ENCODE assay signal across 26 cellular contexts in genomic region chr16:72673118-72673517, GRCh38.
DNase-seq lines count a peak whose midpoint lies in the region; ATAC-seq and TF ChIP-seq lines count a peak whose summit lies in the region.
"Had no signal": no experiment of that assay in that cellular context is flagged by ENCODE, and none has a peak within 500 bp of the region (broad histone marks: within the 10 kb centered on the region; RNA-seq: fewer than 3 reads in every experiment).

No MANE protein-coding gene starts in this region.

- no peak overlapping the region for H3K9ac ChIP-seq in IMR-90 (ENCODE audit: low read depth, low read length)
- H3K9ac ChIP-seq in neuronal stem cell (ENCODE audit: low read depth, low read length, poor library complexity), result no peak overlapping the region
- H3K9ac ChIP-seq: parathyroid adenoma had no signal

- no peak for TF ChIP-seq CTCF in IMR-90 (conservative IDR thresholded peaks at IDR 0.05; ENCODE audit: low read depth, low read length)
- no peak for TF ChIP-seq CTCF in WTC11 (IDR thresholded peaks at IDR 0.05)

- H3K27ac ChIP-seq in IMR-90 (ENCODE audit: insufficient read depth, low read length), result no peak overlapping the region
- H3K27ac ChIP-seq in neuronal stem cell (replicated peaks; ENCODE audit: low read length), result no peak overlapping the region
- H3K27ac ChIP-seq: adrenal gland, breast epithelium, hepatocyte, left ventricle myocardium inferior, parathyroid adenoma, stomach, tibial nerve had no signal

- no peak overlapping the region for H4K8ac ChIP-seq in IMR-90 (ENCODE audit: low read depth in 2 of 2, low read length in 2 of 2)
- H4K8ac ChIP-seq in neuronal stem cell (ENCODE audit: low read depth, low read length), result no peak overlapping the region

- H3K27me3 ChIP-seq in IMR-90 (ENCODE audit: control insufficient read depth, insufficient read depth, low read length), result no peaks in the 10 kb centered on the region
- H3K27me3 ChIP-seq in neuronal stem cell (ENCODE audit: control insufficient read depth in 3 of 3, insufficient read depth in 3 of 3, low read depth in 1 of 3, low read length in 3 of 3), result no peaks in the 10 kb centered on the region
- H3K27me3 ChIP-seq: adrenal gland, breast epithelium, hepatocyte, stomach, tibial nerve had no signal

- no TSS peak for BruUV-seq in IMR-90 (replicated peaks; lab: Mats Ljungman, UMichigan)

- no peak overlapping the region for H3K56ac ChIP-seq in IMR-90 (ENCODE audit: extremely low read depth, insufficient read depth, low read length)

- no peak overlapping the region for H4K91ac ChIP-seq in IMR-90 (ENCODE audit: insufficient read depth, low read depth, low read length)
- no peak overlapping the region for H4K91ac ChIP-seq in neuronal stem cell (ENCODE audit: low read depth, low read length, poor library complexity)

- no peaks in the 10 kb centered on the region for H3K27me3 Mint-ChIP-seq in WTC11 (ENCODE audit: low read depth)

- no peak for ATAC-seq in IMR-90 (ENCODE audit: low read depth)
- ATAC-seq in WTC11, result no peak
- ATAC-seq in GM18867 (IDR thresholded peaks at IDR 0.05; ENCODE audit: unreplicated experiment), result no peak
- ATAC-seq: activated CD8-positive, alpha-beta T cell treated with anti-CD3 and anti-CD28 coated beads, Interleukin-2, amount 10 ng/mL, durations not matched to agents 7 days and 5 days; sciatic nerve had no signal

- dilution Hi-C loops in IMR-90 (cut with HindIII; ENCODE audit: low sequenced_read_pairs, unreplicated experiment), result no loop called here

- TF ChIP-seq POLR2A in IMR-90 (IDR thresholded peaks at IDR 0.05; ENCODE audit: low read depth, low read length), result no peak

- in situ Hi-C loops in IMR-90 (cut with MboI; ENCODE audit: low sequenced_read_pairs), result no loop called here

- no peaks in the 10 kb centered on the region for H3K4me1 Mint-ChIP-seq in WTC11
- H3K4me1 Mint-ChIP-seq: immature natural killer cell, mesothelial cell of epicardium, nephron had no signal

- H3K9me3 ChIP-seq in IMR-90 (ENCODE audit: control insufficient read depth, insufficient read depth, low read length) (peaks cover 6% of the 10 kb centered on the region), neuronal stem cell (replicated peaks in 1 of 2; ENCODE audit: control insufficient read depth in 2 of 2, insufficient read depth in 1 of 2, low read depth in 1 of 2, low read length in 2 of 2) (peaks cover 0 to 54% of the 10 kb centered on the region in 2 donors)

- H3K9me3 Mint-ChIP-seq in WTC11, result peaks cover 32% of the 10 kb centered on the region

- H2BK20ac ChIP-seq in IMR-90 (ENCODE audit: low read depth, low read length), result no peak overlapping the region

- H2AK5ac ChIP-seq in IMR-90 (ENCODE audit: low read depth, low read length) (no peak overlapping the region), neuronal stem cell (ENCODE audit: low read depth, low read length) (no peak overlapping the region)

- H3K9me1 ChIP-seq in IMR-90 (ENCODE audit: insufficient read depth, low read length), result no peaks in the 10 kb centered on the region

- H3K4me2 ChIP-seq in IMR-90 (ENCODE audit: low read depth, low read length) (no peak overlapping the region), neuronal stem cell (ENCODE audit: insufficient read depth, low read length, poor library complexity, severe bottlenecking) (no peak overlapping the region)
- H3K4me2 ChIP-seq: hepatocyte had no signal

- no peak overlapping the region for H2BK5ac ChIP-seq in IMR-90 (ENCODE audit: low read depth, low read length, poor library complexity, severe bottlenecking)
- no peak overlapping the region for H2BK5ac ChIP-seq in neuronal stem cell (ENCODE audit: low read length)

- no CpG with 5 or more reads among the region's 1 CpG for whole genome bisulfite sequencing in IMR-90 (ENCODE audit: extremely low coverage in 2 of 2, insufficient read length in 1 of 2), 2 experiments
- WGBS in neuronal stem cell (ENCODE audit: extremely low coverage in 2 of 2, insufficient read length in 2 of 2, insufficient replicate concordance in 1 of 2), 2 donors, result no CpG with 5 or more reads among the region's 1 CpG

- H3K4me3 ChIP-seq in IMR-90 (ENCODE audit: insufficient read depth, low read depth, low read length), result no peak overlapping the region
- H3K4me3 ChIP-seq in neuronal stem cell (ENCODE audit: low read length in 2 of 2), result no peak overlapping the region
- H3K4me3 ChIP-seq: adrenal gland, breast epithelium, HAP-1, hepatocyte, left ventricle myocardium inferior, stomach, tibial nerve had no signal

- H3K36me3 Mint-ChIP-seq in WTC11, result peaks cover 26% of the 10 kb centered on the region

- H3K4me1 ChIP-seq in IMR-90 (ENCODE audit: control insufficient read depth, insufficient read depth, low read length) (0 out of 2 replicates have a peak, but pooled peaks cover 3% of the 10 kb centered on the region), neuronal stem cell (ENCODE audit: control insufficient read depth in 2 of 2, insufficient read depth in 1 of 2, low read depth in 1 of 2, low read length in 2 of 2) (no peaks in the 10 kb centered on the region)
- H3K4me1 ChIP-seq: adrenal gland, breast epithelium, HAP-1, left ventricle myocardium inferior, parathyroid adenoma, stomach, tibial nerve had no signal

- H3K18ac ChIP-seq in IMR-90 (ENCODE audit: low read depth, low read length), result no peak overlapping the region
- no peak overlapping the region for H3K18ac ChIP-seq in neuronal stem cell (ENCODE audit: low read length)

- no peak overlapping the region for H3K27ac Mint-ChIP-seq in WTC11
- H3K27ac Mint-ChIP-seq: activated CD8-positive, alpha-beta T cell treated with anti-CD3 and anti-CD28 coated beads, Interleukin-2, amount 10 ng/mL, durations not matched to agents 7 days and 5 days; immature natural killer cell; mesothelial cell of epicardium; nephron had no signal

- H3K36me3 ChIP-seq in IMR-90 (ENCODE audit: control insufficient read depth, insufficient read depth, low read length) (no peaks in the 10 kb centered on the region), neuronal stem cell (replicated peaks in 1 of 2; ENCODE audit: control insufficient read depth in 2 of 2, insufficient read depth in 2 of 2, low read length in 2 of 2) (peaks cover 0 to 20% of the 10 kb centered on the region in 2 donors)
- H3K36me3 ChIP-seq: adrenal gland, breast epithelium, HAP-1, left ventricle myocardium inferior, stomach, tibial nerve had no signal

- CTCF ChIA-PET in IMR-90 (lab: Yijun Ruan, JAX) (interaction anchor here (0.7 kb wide), 2 partner anchors 8 to 21 kb away, joined by 3 read pairs; no protein-coding TSS in a partner anchor), WTC11 (lab: Charles Lee) (no interaction called here)

- H3K4ac ChIP-seq in IMR-90 (ENCODE audit: low read depth, low read length) (no peak overlapping the region), neuronal stem cell (ENCODE audit: low read length) (no peak overlapping the region)

- DNase-seq in NCI-H1417 (lab: John Stamatoyannopoulos, UW), result peak in 2 of 3 experiments; percentile 4 to 11
- DNase-seq in NCI-H1417 treated with DMSO at 0.1 percent for 48 hours (lab: John Stamatoyannopoulos, UW), result no peak
- peak; percentile 4 for DNase-seq in IMR-90
- no peak for DNase-seq in WTC11 (ENCODE audit: low spot score)
- DNase-seq in left kidney (ENCODE audit: low read depth, low spot score), result peak; percentile 13
- DNase-seq in neuronal stem cell (ENCODE audit: low spot score), result no peak
- DNase-seq in NCI-H2196 treated with DMSO at 0.1 percent for 48 hours (lab: John Stamatoyannopoulos, UW; ENCODE audit: unreplicated experiment), result no peak
- DNase-seq: activated CD8-positive, alpha-beta T cell treated with anti-CD3 and anti-CD28 coated beads, Interleukin-2, amount 10 ng/mL, durations not matched to agents 7 days and 5 days; activated gamma-delta T cell treated with Interleukin-2 at 50 U/mL for 16 hours; adrenal gland; EL; immature natural killer cell; left ventricle myocardium inferior; NCI-H1930; NCI-H446 treated with DMSO at 0.1 percent for 48 hours; stomach; T1000 had no signal

- no peak for TF ChIP-seq RAD21 in IMR-90 (IDR thresholded peaks at IDR 0.05; ENCODE audit: low read length)

- no peaks in the 10 kb centered on the region for H4K20me1 ChIP-seq in IMR-90 (ENCODE audit: insufficient read depth, low read length)

- no peak overlapping the region for H3K14ac ChIP-seq in IMR-90 (replicated peaks; ENCODE audit: low read depth, low read length)
- H3K14ac ChIP-seq in neuronal stem cell (ENCODE audit: low read length), result no peak overlapping the region

- H2BK12ac ChIP-seq in neuronal stem cell (ENCODE audit: low read length), result no peak overlapping the region

- H2BK15ac ChIP-seq in IMR-90 (ENCODE audit: low read depth, low read length), result no peak overlapping the region
- no peak overlapping the region for H2BK15ac ChIP-seq in neuronal stem cell (ENCODE audit: low read length)

- POLR2A ChIA-PET in IMR-90 (lab: Charles Lee; ENCODE audit: unreplicated experiment), result no interaction called here
- POLR2A ChIA-PET in WTC11 (lab: Charles Lee), result no interaction called here

- no peaks in the 10 kb centered on the region for H3K79me1 ChIP-seq in IMR-90 (ENCODE audit: low read depth in 1 of 2, low read length in 2 of 2)
- H3K79me1 ChIP-seq in neuronal stem cell (ENCODE audit: low read depth, low read length), result no peaks in the 10 kb centered on the region

- no peak overlapping the region for H2BK120ac ChIP-seq in IMR-90 (ENCODE audit: low read depth, low read length)
- no peak overlapping the region for H2BK120ac ChIP-seq in neuronal stem cell (ENCODE audit: low read depth, low read length)

- H3K23ac ChIP-seq in IMR-90 (ENCODE audit: low read depth, low read length) (no peak overlapping the region), neuronal stem cell (ENCODE audit: low read depth, low read length, poor library complexity) (no peak overlapping the region)

- H2AFZ ChIP-seq in IMR-90 (replicated peaks; ENCODE audit: low read length, poor library complexity) (no peak overlapping the region), neuronal stem cell (ENCODE audit: low read length) (no peak overlapping the region)
- H2AFZ ChIP-seq: hepatocyte, parathyroid adenoma had no signal

- H3K4me3 Mint-ChIP-seq in WTC11, result no peak overlapping the region
- H3K4me3 Mint-ChIP-seq: activated CD8-positive, alpha-beta T cell treated with anti-CD3 and anti-CD28 coated beads, Interleukin-2, amount 10 ng/mL, durations not matched to agents 7 days and 5 days; immature natural killer cell; mesothelial cell of epicardium; nephron had no signal

- no peak overlapping the region for H2AK9ac ChIP-seq in IMR-90 (replicated peaks; ENCODE audit: low read depth, low read length, poor library complexity)

- no peak overlapping the region for H4K5ac ChIP-seq in IMR-90 (ENCODE audit: low read depth, low read length)

- intact Hi-C loops in IMR-90 (cut with micrococcal nuclease), result no loop called here

TF ChIP-seq in WTC11, 78 proteins besides CTCF, POLR2A, EP300 and RAD21:
- TF ChIP-seq ZNF138 (CRISPR knock-in tag; conservative IDR thresholded peaks at IDR 0.05) (no peak), ZNF396 (CRISPR knock-in tag; IDR thresholded peaks at IDR 0.05; ENCODE audit: borderline replicate concordance) (no peak), ZNF317 (CRISPR knock-in tag; IDR thresholded peaks at IDR 0.05; ENCODE audit: borderline replicate concordance, low read depth) (peak; percentile 97)

Comparison
In these comparisons a context has a peak if more than half of its experiments do, and no peak if none do; other contexts are left out.
1. DNase-seq: peak in NCI-H1417 (2 of 3), IMR-90 (single experiment) and left kidney (single experiment); none in NCI-H1417 treated with DMSO at 0.1 percent for 48 hours (single experiment), WTC11 (single experiment), neuronal stem cell (single experiment) and NCI-H2196 treated with DMSO at 0.1 percent for 48 hours (single experiment).